ENCODE assay signal across 8 cellular contexts in genomic region chr17:49191917-49192741, GRCh38. TPM values are rescaled to one million over a fixed set of nuclear protein-coding genes. Genes with fewer than 3 reads are reported as not detected.
DNase-seq lines count a peak whose midpoint lies in the region; ATAC-seq, FAIRE-seq and TF ChIP-seq lines count a peak whose summit lies in the region.

No MANE protein-coding gene starts in this region.

- peak overlapping the region; percentile 65 for H3K4me3 ChIP-seq in BJ (ENCODE audit: low read depth, low read length)

- no peaks in the 10 kb centered on the region for H3K27me3 ChIP-seq in BJ (ENCODE audit: control insufficient read depth, insufficient read depth, low read length)

- peak; percentile 84 for FAIRE-seq in GM19239 (lab: Jason Lieb, UNC)

- DNase-seq in BJ (ENCODE audit: low read depth): peak; percentile 41
- no peak for DNase-seq in GM19239 (ENCODE audit: insufficient read length, low spot score)
- peak; percentile 99 for DNase-seq in NCI-H524 (lab: John Stamatoyannopoulos, UW)
- peak; percentile 87 to 97 for DNase-seq in activated CD4-positive, alpha-beta T cell treated with anti-CD3 and anti-CD28 coated beads for 4 hours
- peak; percentile 96 for DNase-seq in left kidney (ENCODE audit: low read depth, low spot score)
- DNase-seq in stimulated activated CD4-positive, alpha-beta T cell treated with anti-CD3 and anti-CD28 coated beads, Interleukin-2, amount 100 ng/mL, for 24 hours: peak; percentile 94

- POLR2A ChIA-PET in BJ (lab: Charles Lee): no interaction called here

- ATAC-seq in HG03457 (IDR thresholded peaks at IDR 0.05; ENCODE audit: unreplicated experiment): peak; percentile 34

- CTCF ChIA-PET in BJ (lab: Yijun Ruan, JAX): interaction anchor here (0.7 to 8.7 kb wide), 4 partner anchors 9 to 35 kb away, joined by 3 to 64 read pairs (median 9); no protein-coding TSS in a partner anchor

- H3K36me3 ChIP-seq in BJ (ENCODE audit: control insufficient read depth, insufficient read depth, low read length): no peaks in the 10 kb centered on the region

- peak overlapping the region; percentile 99 for H3K27ac ChIP-seq in cingulate gyrus (ENCODE audit: low read depth, low read length)

- peak; percentile 45 for TF ChIP-seq CTCF in BJ (IDR thresholded peaks at IDR 0.05; ENCODE audit: insufficient read depth, low read depth, low read length)

RNA-seq across cellular contexts. Expression of gene GNGT2, which starts 18.2 kb away (rescaled TPM):
- 0.45 and 0.66 TPM in 2 replicates for polyA plus RNA-seq in BJ (2011; rRNA removed)
- 0.57 TPM in 1 of 2 replicates, not detected in the other for polyA minus RNA-seq in BJ (2011; rRNA and poly(A)+ RNA removed)

RNA-seq across cellular contexts. Expression of gene ABI3, which starts 18.4 kb away (rescaled TPM):
- 0.71 and 1.5 TPM in 2 replicates for polyA plus RNA-seq in BJ (2011; rRNA removed)
- 0.62 and 2.0 TPM in 2 replicates for polyA minus RNA-seq in BJ (2011; rRNA and poly(A)+ RNA removed)

RNA-seq across cellular contexts. Expression of gene PHOSPHO1, which starts 38.5 kb away (rescaled TPM):
- polyA plus RNA-seq in BJ (2011; rRNA removed): 0.07 and 0.11 TPM in 2 replicates
- not detected in 2 replicates for polyA minus RNA-seq in BJ (2011; rRNA and poly(A)+ RNA removed)

RNA-seq across cellular contexts. Expression of gene B4GALNT2, which starts 59.6 kb away (rescaled TPM):
- polyA plus RNA-seq in BJ (2011; rRNA removed): 0.05 and 0.12 TPM in 2 replicates
- 0.05 TPM in 1 of 2 replicates, not detected in the other for polyA minus RNA-seq in BJ (2011; rRNA and poly(A)+ RNA removed)
